In the genomic region with DNA sequence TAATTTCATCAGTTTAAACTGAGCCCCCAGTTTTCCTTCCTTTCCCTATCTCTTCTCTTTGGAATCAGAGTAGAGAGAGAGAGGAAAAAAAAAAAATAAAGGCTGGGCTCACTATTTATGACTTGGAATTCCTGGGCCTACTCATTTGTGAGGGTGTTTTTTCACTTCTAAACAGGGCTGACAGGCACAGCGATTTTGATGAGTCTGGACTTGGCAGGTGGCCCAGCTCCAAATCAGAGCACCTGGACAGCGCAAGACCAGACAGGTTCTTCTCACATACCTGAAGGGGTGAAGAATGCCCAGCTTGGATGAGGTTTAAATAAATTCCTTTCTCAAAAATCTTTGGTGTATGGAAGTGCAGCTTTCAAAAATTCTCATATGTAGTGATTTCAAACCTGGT, we compare ENCODE assay signal across 10 cellular contexts.
DNase-seq lines count a peak whose midpoint lies in the region; ATAC-seq and TF ChIP-seq lines count a peak whose summit lies in the region.
"Had no signal": no experiment of that assay in that cellular context is flagged by ENCODE, and none has a peak within 500 bp of the region (broad histone marks: within the 10 kb centered on the region; RNA-seq: fewer than 3 reads in every experiment).

No MANE protein-coding gene starts in this region.

- no peaks in the 10 kb centered on the region for H3K4me1 Mint-ChIP-seq in activated T-cell treated with anti-CD3 and anti-CD28 coated beads, Interleukin-2, amount 50 U/mL, for 72 hours (ENCODE audit: low read depth)
- H3K4me1 Mint-ChIP-seq: central memory CD8-positive, alpha-beta T cell had no signal

- H3K4me3 Mint-ChIP-seq in activated T-cell treated with anti-CD3 and anti-CD28 coated beads, Interleukin-2, amount 50 U/mL, for 72 hours, result no peak overlapping the region
- H3K4me3 Mint-ChIP-seq: central memory CD8-positive, alpha-beta T cell had no signal

- ATAC-seq in activated T-cell treated with anti-CD3 and anti-CD28 coated beads, Interleukin-2, amount 50 U/mL, for 72 hours (replicated peaks in 1 of 2), result no peak
- ATAC-seq in GM18907 (IDR thresholded peaks at IDR 0.05; ENCODE audit: unreplicated experiment), result no peak

- H3K27me3 Mint-ChIP-seq in activated T-cell treated with anti-CD3 and anti-CD28 coated beads, Interleukin-2, amount 50 U/mL, for 72 hours (ENCODE audit: low read depth), result peaks cover 48% of the 10 kb centered on the region

- peak; percentile 49 for DNase-seq in ACHN
- peak; percentile 73 for DNase-seq in NCI-H2171 (lab: John Stamatoyannopoulos, UW)
- no peak for DNase-seq in coronary artery (ENCODE audit: low spot score)
- peak; percentile 35 for DNase-seq in myocyte (ENCODE audit: low read depth)
- no peak for DNase-seq in activated T-cell treated with anti-CD3 and anti-CD28 coated beads, Interleukin-2, amount 50 U/mL, for 72 hours
- DNase-seq in D341Med (ENCODE audit: low spot score), result no peak
- no peak for DNase-seq in H4 (ENCODE audit: low spot score)

- H3K9me3 Mint-ChIP-seq in activated T-cell treated with anti-CD3 and anti-CD28 coated beads, Interleukin-2, amount 50 U/mL, for 72 hours, result no peaks in the 10 kb centered on the region
- H3K9me3 Mint-ChIP-seq: central memory CD8-positive, alpha-beta T cell had no signal

- H3K36me3 Mint-ChIP-seq in activated T-cell treated with anti-CD3 and anti-CD28 coated beads, Interleukin-2, amount 50 U/mL, for 72 hours (ENCODE audit: insufficient read depth in 2 of 2), result no peaks in the 10 kb centered on the region

- TF ChIP-seq CTCF in coronary artery (IDR thresholded peaks at IDR 0.05), result no peak

- H3K4me3 ChIP-seq in coronary artery, result no peak overlapping the region

- in situ Hi-C loops in ACHN (cut with HindIII; ENCODE audit: low pct_ligation_motif_present, low pct_unique_long_range_greater_than_20kb, low sequenced_read_pairs), result no loop called here

- peak overlapping the region; percentile 51 to 79 for H3K27ac ChIP-seq in coronary artery
- H3K27ac ChIP-seq: C4-2B had no signal

- no peak overlapping the region for H3K27ac Mint-ChIP-seq in activated T-cell treated with anti-CD3 and anti-CD28 coated beads, Interleukin-2, amount 50 U/mL, for 72 hours

Comparison
In these comparisons a context has a peak if more than half of its experiments do, and no peak if none do; other contexts are left out.
1. DNase-seq: peak in ACHN (single experiment), NCI-H2171 (single experiment) and myocyte (single experiment); none in coronary artery (single experiment), activated T-cell treated with anti-CD3 and anti-CD28 coated beads, Interleukin-2, amount 50 U/mL, for 72 hours (0 of 2), D341Med (single experiment) and H4 (single experiment).